8 cellular contexts compared by ENCODE assay signal in genomic region chr21:38958940-38959685, GRCh38.
DNase-seq lines count a peak whose midpoint lies in the region; ATAC-seq, FAIRE-seq and TF ChIP-seq lines count a peak whose summit lies in the region.

No MANE protein-coding gene starts in this region.

- peak in 1 of 4 donors; percentile 40 for TF ChIP-seq POLR2A in upper lobe of left lung (IDR thresholded peaks at IDR 0.05)

- H3K4me1 Mint-ChIP-seq in activated CD8-positive, alpha-beta memory T cell treated with anti-CD3 and anti-CD28 coated beads, Interleukin-2, amount 10 ng/mL, durations not matched to agents 7 days and 5 days: peaks cover 39% of the 10 kb centered on the region

- H3K9me3 ChIP-seq in kidney (ENCODE audit: control insufficient read depth in 1 of 2, low read length in 2 of 2) (no peaks in the 10 kb centered on the region), upper lobe of left lung (no peaks in the 10 kb centered on the region)

- FAIRE-seq in kidney (lab: Jason Lieb, UNC): peak; percentile 96

- H3K27me3 ChIP-seq in upper lobe of left lung: no peaks in the 10 kb centered on the region

- ATAC-seq in activated CD8-positive, alpha-beta memory T cell treated with anti-CD3 and anti-CD28 coated beads, Interleukin-2, amount 10 ng/mL, durations not matched to agents 7 days and 5 days: peak; percentile 80
- peak; percentile 52 to 92 for ATAC-seq in upper lobe of left lung (ENCODE audit: low FRiP score in 2 of 2)
- ATAC-seq in HG02623 (IDR thresholded peaks at IDR 0.05; ENCODE audit: unreplicated experiment): no peak

- 64 to 70% methylated on average over 4 of the region's 4 CpGs for whole genome bisulfite sequencing in upper lobe of left lung, 2 donors

- H3K36me3 ChIP-seq in kidney (ENCODE audit: control insufficient read depth in 1 of 2, insufficient read depth in 2 of 2, low read length in 2 of 2) (no peaks in the 10 kb centered on the region), upper lobe of left lung (no peaks in the 10 kb centered on the region)

- CTCF ChIA-PET in activated CD8-positive, alpha-beta memory T cell treated with anti-CD3 and anti-CD28 coated beads, Interleukin-2, amount 10 ng/mL, durations not matched to agents 7 days and 5 days (lab: Charles Lee): no interaction called here

- peak overlapping the region; percentile 88 to 92 for H3K27ac ChIP-seq in kidney (ENCODE audit: low read depth in 2 of 2, low read length in 2 of 2)
- H3K27ac ChIP-seq in upper lobe of left lung: peak overlapping the region; percentile 69 to 82 (median 76)

- no peak for TF ChIP-seq EP300 in upper lobe of left lung (IDR thresholded peaks at IDR 0.05)

- no peak for DNase-seq in activated CD8-positive, alpha-beta memory T cell treated with anti-CD3 and anti-CD28 coated beads, Interleukin-2, amount 10 ng/mL, durations not matched to agents 7 days and 5 days
- DNase-seq in activated CD8-positive, alpha-beta memory T cell treated with anti-CD3 and anti-CD28 coated beads for 24 hours: no peak
- peak; percentile 84 for DNase-seq in amniotic epithelial cell (ENCODE audit: low read depth)
- peak; percentile 80 for DNase-seq in kidney
- DNase-seq in upper lobe of left lung: no peak
- DNase-seq in NCI-H1048 (lab: John Stamatoyannopoulos, UW): no peak
- DNase-seq in SW480 (ENCODE audit: low spot score): no peak

- H3K9me3 Mint-ChIP-seq in activated CD8-positive, alpha-beta memory T cell treated with anti-CD3 and anti-CD28 coated beads, Interleukin-2, amount 10 ng/mL, durations not matched to agents 7 days and 5 days (ENCODE audit: low read depth): peaks cover 7% of the 10 kb centered on the region

- H3K4me3 Mint-ChIP-seq in activated CD8-positive, alpha-beta memory T cell treated with anti-CD3 and anti-CD28 coated beads, Interleukin-2, amount 10 ng/mL, durations not matched to agents 7 days and 5 days: no peak overlapping the region

- peak overlapping the region; percentile 82 for H3K27ac Mint-ChIP-seq in activated CD8-positive, alpha-beta memory T cell treated with anti-CD3 and anti-CD28 coated beads, Interleukin-2, amount 10 ng/mL, durations not matched to agents 7 days and 5 days

- TF ChIP-seq CTCF in kidney (IDR thresholded peaks at IDR 0.05; ENCODE audit: borderline replicate concordance, extremely low read depth, insufficient read depth) (no peak), upper lobe of left lung (IDR thresholded peaks at IDR 0.05) (no peak)

- H3K4me1 ChIP-seq in kidney (ENCODE audit: control insufficient read depth in 1 of 2, insufficient read depth in 1 of 2, low read depth in 1 of 2, low read length in 2 of 2) (peaks cover 18 to 27% of the 10 kb centered on the region in 2 donors), upper lobe of left lung (peaks cover 28 to 36% (median 30%) of the 10 kb centered on the region in 4 donors)

- peaks cover 14% of the 10 kb centered on the region for H3K36me3 Mint-ChIP-seq in activated CD8-positive, alpha-beta memory T cell treated with anti-CD3 and anti-CD28 coated beads, Interleukin-2, amount 10 ng/mL, durations not matched to agents 7 days and 5 days

- H3K9ac ChIP-seq in kidney (ENCODE audit: low read length in 2 of 2): peak overlapping the region in 1 of 2 donors; percentile 37

- H3K27me3 Mint-ChIP-seq in activated CD8-positive, alpha-beta memory T cell treated with anti-CD3 and anti-CD28 coated beads, Interleukin-2, amount 10 ng/mL, durations not matched to agents 7 days and 5 days: peaks cover 1% of the 10 kb centered on the region

- intact Hi-C loops in kidney (cut with DNase I): no loop called here

- H3K4me3 ChIP-seq in kidney (ENCODE audit: low read length in 2 of 2) (no peak overlapping the region), upper lobe of left lung (no peak overlapping the region)

Comparison
In these comparisons a context has a peak if more than half of its experiments do, and no peak if none do; other contexts are left out.
1. DNase-seq: peak in amniotic epithelial cell (single experiment) and kidney (single experiment); none in activated CD8-positive, alpha-beta memory T cell treated with anti-CD3 and anti-CD28 coated beads, Interleukin-2, amount 10 ng/mL, durations not matched to agents 7 days and 5 days (single experiment), activated CD8-positive, alpha-beta memory T cell treated with anti-CD3 and anti-CD28 coated beads for 24 hours (single experiment), upper lobe of left lung (0 of 2), NCI-H1048 (single experiment) and SW480 (single experiment).